In the genomic region with DNA sequence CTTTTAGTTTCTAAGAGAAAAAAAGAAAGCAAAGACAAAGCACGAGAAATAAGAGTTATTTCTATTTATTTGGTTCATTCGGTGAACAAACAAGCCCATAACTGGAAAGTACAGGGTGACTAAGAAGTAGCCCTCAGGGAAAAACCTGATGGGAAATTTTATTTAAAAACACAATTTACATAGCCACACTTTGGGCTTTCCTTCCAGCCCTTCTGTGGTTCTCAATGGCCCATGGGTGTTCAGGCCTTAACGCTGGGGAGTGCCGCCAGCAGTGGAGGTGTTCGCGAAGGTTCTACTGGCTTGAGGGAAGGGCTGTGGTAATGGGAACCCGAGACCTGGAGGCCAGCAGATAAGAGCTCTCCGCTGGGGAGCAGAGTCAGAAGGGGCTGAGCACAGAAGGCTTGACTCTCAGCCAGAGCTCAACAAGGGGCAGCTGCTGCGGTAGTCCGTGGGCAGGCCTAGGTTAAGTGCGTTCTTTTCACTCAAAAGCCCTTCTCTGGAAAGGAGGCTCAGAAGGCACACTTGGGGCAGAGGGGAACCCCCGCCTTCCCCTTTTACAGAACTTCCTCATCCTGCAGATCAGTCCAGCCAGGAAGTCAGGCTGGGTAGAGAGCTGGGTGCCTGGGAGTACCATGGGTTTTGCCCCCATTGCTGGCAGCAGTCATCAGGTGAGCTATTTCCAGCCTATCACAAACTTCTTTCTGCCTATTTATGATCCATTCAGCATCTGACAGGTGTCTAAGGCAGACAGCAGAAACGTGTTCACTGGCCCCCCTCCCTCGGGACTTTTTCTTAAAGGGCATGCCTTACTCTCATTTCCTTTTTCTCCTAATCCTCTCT, we compare ENCODE assay signal across 8 cellular contexts. TPM values are rescaled to one million over a fixed set of nuclear protein-coding genes. Genes with fewer than 3 reads are reported as not detected.
A peak's percentile ranks its signal among the peaks of the same experiment; 100 is the strongest.
DNase-seq lines count a peak whose midpoint lies in the region; ATAC-seq, FAIRE-seq and TF ChIP-seq lines count a peak whose summit lies in the region.

No MANE protein-coding gene starts in this region.

- in situ Hi-C loops in G401 (cut with HindIII; ENCODE audit: low sequenced_read_pairs): no loop called here

- H3K4me3 ChIP-seq in Karpas-422 (ENCODE audit: low read length): peak overlapping the region; percentile 48; the same call in 1 of the 2 replicates

- no peaks in the 10 kb centered on the region for H3K9me2 ChIP-seq in Karpas-422 (replicated peaks; ENCODE audit: insufficient read depth, low read length)

- CTCF ChIA-PET in activated CD8-positive, alpha-beta T cell treated with anti-CD3 and anti-CD28 coated beads, Interleukin-2, amount 10 ng/mL, durations not matched to agents 7 days and 5 days (lab: Charles Lee): interaction anchor here (1.1 to 3.0 kb wide), 4 partner anchors 12 to 65 kb away, joined by 3 to 18 read pairs (median 4); no protein-coding TSS in a partner anchor

- POLR2A ChIA-PET in activated CD8-positive, alpha-beta T cell treated with anti-CD3 and anti-CD28 coated beads, Interleukin-2, amount 10 ng/mL, durations not matched to agents 7 days and 5 days (lab: Charles Lee): interaction anchor here (0.5 to 1.3 kb wide), 2 partner anchors 12 to 397 kb away, joined by 3 to 5 read pairs; partner anchors contain the start of gene RANBP9

- peaks cover 30% of the 10 kb centered on the region for H3K4me1 Mint-ChIP-seq in activated CD8-positive, alpha-beta T cell treated with anti-CD3 and anti-CD28 coated beads, Interleukin-2, amount 10 ng/mL, durations not matched to agents 7 days and 5 days (ENCODE audit: low read depth)

- peak; percentile 78 for ATAC-seq in GM18511 (IDR thresholded peaks at IDR 0.05; ENCODE audit: unreplicated experiment)
- ATAC-seq in GM21529 (IDR thresholded peaks at IDR 0.05; ENCODE audit: unreplicated experiment): peak; percentile 70
- peak; percentile 52 for ATAC-seq in activated CD8-positive, alpha-beta T cell treated with anti-CD3 and anti-CD28 coated beads, Interleukin-2, amount 10 ng/mL, durations not matched to agents 7 days and 5 days

- DNase-seq in Karpas-422: peak; percentile 53
- DNase-seq in activated CD8-positive, alpha-beta T cell treated with anti-CD3 and anti-CD28 coated beads, Interleukin-2, amount 10 ng/mL, durations not matched to agents 7 days and 5 days: no peak
- DNase-seq in pons (ENCODE audit: low spot score): peak; percentile 85
- no peak for DNase-seq in G401 (ENCODE audit: low spot score)
- no peak for DNase-seq in D721Med (ENCODE audit: insufficient read length, low spot score)
- DNase-seq in dedifferentiated amniotic fluid mesenchymal stem cell (ENCODE audit: extremely low spot score): no peak

- TF ChIP-seq CTCF in D721Med (IDR thresholded peaks at IDR 0.05; ENCODE audit: insufficient read depth, missing control alignments): no peak

- H3K27me3 Mint-ChIP-seq in activated CD8-positive, alpha-beta T cell treated with anti-CD3 and anti-CD28 coated beads, Interleukin-2, amount 10 ng/mL, durations not matched to agents 7 days and 5 days (ENCODE audit: low read depth): peaks cover 8% of the 10 kb centered on the region

- H3K9me3 ChIP-seq in Karpas-422 (ENCODE audit: low read length): 0 out of 2 replicates have a peak, but pooled peaks cover 2% of the 10 kb centered on the region

- peaks cover 22% of the 10 kb centered on the region for H3K4me1 ChIP-seq in Karpas-422 (ENCODE audit: low read length)

- peaks cover 7% of the 10 kb centered on the region for H3K36me3 Mint-ChIP-seq in activated CD8-positive, alpha-beta T cell treated with anti-CD3 and anti-CD28 coated beads, Interleukin-2, amount 10 ng/mL, durations not matched to agents 7 days and 5 days (ENCODE audit: low read depth)

- H3K9ac ChIP-seq in Karpas-422 (ENCODE audit: low read length): peak overlapping the region; percentile 55

- H4K20me1 ChIP-seq in Karpas-422 (ENCODE audit: insufficient read depth, low read depth, low read length): no peaks in the 10 kb centered on the region

- no peaks in the 10 kb centered on the region for H3K79me2 ChIP-seq in Karpas-422 (ENCODE audit: low read length)

- peaks cover 23% of the 10 kb centered on the region for H3K9me3 Mint-ChIP-seq in activated CD8-positive, alpha-beta T cell treated with anti-CD3 and anti-CD28 coated beads, Interleukin-2, amount 10 ng/mL, durations not matched to agents 7 days and 5 days (ENCODE audit: insufficient read depth)

- peak overlapping the region; percentile 56 for H3K4me2 ChIP-seq in Karpas-422 (ENCODE audit: low read depth, low read length, poor library complexity, severe bottlenecking)

- H3K27me3 ChIP-seq in Karpas-422 (ENCODE audit: low read length): 0 out of 2 replicates have a peak, but pooled peaks cover 3% of the 10 kb centered on the region

- peak overlapping the region; percentile 63 for H2AFZ ChIP-seq in Karpas-422 (ENCODE audit: low read length)

- no peak overlapping the region for H3K27ac ChIP-seq in Karpas-422 (ENCODE audit: low read length)

- no peaks in the 10 kb centered on the region for H3K36me3 ChIP-seq in Karpas-422 (ENCODE audit: insufficient read depth, low read length)

- H3K27ac Mint-ChIP-seq in activated CD8-positive, alpha-beta T cell treated with anti-CD3 and anti-CD28 coated beads, Interleukin-2, amount 10 ng/mL, durations not matched to agents 7 days and 5 days: peak overlapping the region; percentile 61

- FAIRE-seq in D721Med (lab: Jason Lieb, UNC): no peak

- no peak overlapping the region for H3K4me3 Mint-ChIP-seq in activated CD8-positive, alpha-beta T cell treated with anti-CD3 and anti-CD28 coated beads, Interleukin-2, amount 10 ng/mL, durations not matched to agents 7 days and 5 days

RNA-seq across cellular contexts. Expression of gene CD83, which starts 8.8 kb away (rescaled TPM):
- total RNA-seq in Karpas-422 (2014; rRNA removed; shearing (Covaris generic); ENCODE audit: low replicate concordance): 1.9 and 3.9 TPM in 2 replicates
- total RNA-seq in activated CD8-positive, alpha-beta T cell treated with anti-CD3 and anti-CD28 coated beads, Interleukin-2, amount 10 ng/mL, durations not matched to agents 7 days and 5 days: 10 to 100 TPM; 10.0 to 10.1 TPM
- total RNA-seq in G401 (2014; rRNA removed; shearing (Covaris generic)): 0.12 and 0.14 TPM in 2 replicates

Comparison
In these comparisons a context has a peak if more than half of its experiments do, and no peak if none do; other contexts are left out.
1. DNase-seq: peak in Karpas-422 (single experiment) and pons (single experiment); none in activated CD8-positive, alpha-beta T cell treated with anti-CD3 and anti-CD28 coated beads, Interleukin-2, amount 10 ng/mL, durations not matched to agents 7 days and 5 days (single experiment), G401 (single experiment), D721Med (single experiment) and dedifferentiated amniotic fluid mesenchymal stem cell (single experiment).
2. Peak in every context shown above with its lines, with median percentiles within 50 percentile points of each other: ATAC-seq.